Comparison of ENCODE assay signal across 17 cellular contexts in genomic region chr12:93519859-93520258, GRCh38. TPM values are rescaled to one million over a fixed set of nuclear protein-coding genes. Genes with fewer than 3 reads are reported as not detected.
DNase-seq lines count a peak whose midpoint lies in the region; ATAC-seq and TF ChIP-seq lines count a peak whose summit lies in the region.
"Had no signal": no experiment of that assay in that cellular context is flagged by ENCODE, and none has a peak within 500 bp of the region (broad histone marks: within the 10 kb centered on the region; RNA-seq: fewer than 3 reads in every experiment).

No MANE protein-coding gene starts in this region.

- H3K9me3 ChIP-seq in SK-N-SH (no peaks in the 10 kb centered on the region), esophagus muscularis mucosa (no peaks in the 10 kb centered on the region)
- H3K9me3 ChIP-seq: BLaER1 treated with 17β-estradiol and CSF1 and Interleukin-3, amounts not matched to agents 10 nM and 100 nM had no signal

- intact Hi-C loops in esophagus muscularis mucosa (cut with DNase I) = no loop called here
- intact Hi-C loops in posterior cingulate gyrus (cut with DNase I) = no loop called here

- H3K9ac ChIP-seq in SK-N-SH = no peak overlapping the region
- H3K9ac ChIP-seq: BLaER1 treated with 17β-estradiol and CSF1 and Interleukin-3, amounts not matched to agents 10 nM and 100 nM had no signal

- H2AFZ ChIP-seq in SK-N-SH (ENCODE audit: low read depth) = no peak overlapping the region

- POLR2A ChIA-PET in SK-N-SH (lab: Yijun Ruan, JAX) = no interaction called here

- H4K20me1 ChIP-seq in SK-N-SH (ENCODE audit: insufficient read depth) = no peaks in the 10 kb centered on the region
- H4K20me1 ChIP-seq: BLaER1 treated with 17β-estradiol and CSF1 and Interleukin-3, amounts not matched to agents 10 nM and 100 nM had no signal

- CTCF ChIA-PET in SK-N-SH (lab: Yijun Ruan, JAX) = interaction anchor here (0.9 kb wide), 1 partner anchor 16 kb away, joined by 3 read pairs; no protein-coding TSS in a partner anchor

- no peak for TF ChIP-seq RAD21 in SK-N-SH (IDR thresholded peaks at IDR 0.05; ENCODE audit: low read length)

- TF ChIP-seq EP300 in SK-N-SH (IDR thresholded peaks at IDR 0.05; ENCODE audit: borderline replicate concordance in 1 of 2, low read depth in 1 of 2, low read length in 1 of 2) (no peak), esophagus muscularis mucosa (IDR thresholded peaks at IDR 0.05) (no peak)

- DNase-seq in SK-N-SH (peak; percentile 32), NCI-H82 (lab: John Stamatoyannopoulos, UW) (peak; percentile 78), esophagus muscularis mucosa (ENCODE audit: extremely low spot score) (peak; percentile 45), posterior cingulate gyrus (no peak)
- DNase-seq in natural killer cell treated with Interleukin-12 subunit alpha and Interleukin-12 subunit beta and Interleukin-15 and Interleukin-18, amount 100 ng/mL, for 72 hours (ENCODE audit: low spot score) = no peak
- DNase-seq: 8988T; Calu3; CD8-positive, alpha-beta T cell; DMS79 treated with DMSO at 0.1 percent for 48 hours; GF-D8; GOT3; H7; HFFc6 had no signal

- H3K4me3 Mint-ChIP-seq in natural killer cell treated with Interleukin-12 subunit alpha and Interleukin-12 subunit beta and Interleukin-15 and Interleukin-18, amount 100 ng/mL, for 72 hours = no peak overlapping the region
- H3K4me3 Mint-ChIP-seq: CD8-positive, alpha-beta T cell; HFFc6 had no signal

- H3K27me3 ChIP-seq in SK-N-SH (ENCODE audit: insufficient read depth) (no peaks in the 10 kb centered on the region), esophagus muscularis mucosa (peaks cover 0 to 3% (median 0%) of the 10 kb centered on the region in 4 donors)
- H3K27me3 ChIP-seq: BLaER1 treated with 17β-estradiol and CSF1 and Interleukin-3, amounts not matched to agents 10 nM and 100 nM had no signal

- no peak overlapping the region for H3K27ac Mint-ChIP-seq in natural killer cell treated with Interleukin-12 subunit alpha and Interleukin-12 subunit beta and Interleukin-15 and Interleukin-18, amount 100 ng/mL, for 72 hours
- H3K27ac Mint-ChIP-seq: CD8-positive, alpha-beta T cell; HFFc6 had no signal

- H3K27ac ChIP-seq in SK-N-SH (ENCODE audit: low read depth in 2 of 2, low read length in 1 of 2) (no peak overlapping the region), esophagus muscularis mucosa (replicated peaks in 1 of 4) (no peak overlapping the region)
- H3K27ac ChIP-seq: BLaER1 treated with 17β-estradiol and CSF1 and Interleukin-3, amounts not matched to agents 10 nM and 100 nM had no signal

- 93% methylated on average over 2 of the region's 2 CpGs for WGBS in SK-N-SH (ENCODE audit: low lambda C conversion rate)
- WGBS in esophagus muscularis mucosa = 88% methylated on average over 2 of the region's 2 CpGs

- peaks cover 14% of the 10 kb centered on the region for H3F3A ChIP-seq in SK-N-SH (replicated peaks; ENCODE audit: insufficient read depth)

- H3K36me3 ChIP-seq in SK-N-SH (replicated peaks in 1 of 2; ENCODE audit: control insufficient read depth in 1 of 2, insufficient read depth in 2 of 2, low read length in 1 of 2) (no peaks in the 10 kb centered on the region), esophagus muscularis mucosa (no peaks in the 10 kb centered on the region)

- TF ChIP-seq CTCF in SK-N-SH (IDR thresholded peaks at IDR 0.05) (no peak), esophagus muscularis mucosa (IDR thresholded peaks at IDR 0.05) (no peak)

- peaks cover 4 to 17% of the 10 kb centered on the region in 2 donors for H3K4me1 Mint-ChIP-seq in natural killer cell treated with Interleukin-12 subunit alpha and Interleukin-12 subunit beta and Interleukin-15 and Interleukin-18, amount 100 ng/mL, for 72 hours (ENCODE audit: low read depth in 2 of 2)

- peaks cover 5 to 7% of the 10 kb centered on the region in 2 donors for H3K27me3 Mint-ChIP-seq in natural killer cell treated with Interleukin-12 subunit alpha and Interleukin-12 subunit beta and Interleukin-15 and Interleukin-18, amount 100 ng/mL, for 72 hours

- H3K4me1 ChIP-seq in SK-N-SH (ENCODE audit: control insufficient read depth in 1 of 2, insufficient read depth in 2 of 2, low read depth in 1 of 2, low read length in 1 of 2) = peaks cover 3 to 7% of the 10 kb centered on the region in 2 experiments; a peak in 3 of 4 replicates
- peaks cover 0 to 2% (median 0%) of the 10 kb centered on the region in 4 donors for H3K4me1 ChIP-seq in esophagus muscularis mucosa
- H3K4me1 ChIP-seq: BLaER1 treated with 17β-estradiol and CSF1 and Interleukin-3, amounts not matched to agents 10 nM and 100 nM had no signal

- no peaks in the 10 kb centered on the region for H3K36me3 Mint-ChIP-seq in natural killer cell treated with Interleukin-12 subunit alpha and Interleukin-12 subunit beta and Interleukin-15 and Interleukin-18, amount 100 ng/mL, for 72 hours
- H3K36me3 Mint-ChIP-seq: CD8-positive, alpha-beta T cell had no signal

- no peak for TF ChIP-seq POLR2A in esophagus muscularis mucosa (IDR thresholded peaks at IDR 0.05; ENCODE audit: low read depth)

- H3K9me3 Mint-ChIP-seq in natural killer cell treated with Interleukin-12 subunit alpha and Interleukin-12 subunit beta and Interleukin-15 and Interleukin-18, amount 100 ng/mL, for 72 hours = no peaks in the 10 kb centered on the region
- H3K9me3 Mint-ChIP-seq: CD8-positive, alpha-beta T cell; HFFc6 had no signal

- H3K79me2 ChIP-seq in SK-N-SH (ENCODE audit: insufficient read depth) = no peaks in the 10 kb centered on the region

- no peaks in the 10 kb centered on the region for H3K9me2 ChIP-seq in SK-N-SH

- H3K4me3 ChIP-seq in SK-N-SH (ENCODE audit: low read depth in 2 of 2, low read length in 1 of 2) (no peak overlapping the region), esophagus muscularis mucosa (no peak overlapping the region)
- H3K4me3 ChIP-seq: BLaER1 treated with 17β-estradiol and CSF1 and Interleukin-3, amounts not matched to agents 10 nM and 100 nM had no signal

- no peak overlapping the region for H3K4me2 ChIP-seq in SK-N-SH
- H3K4me2 ChIP-seq: BLaER1 treated with 17β-estradiol and CSF1 and Interleukin-3, amounts not matched to agents 10 nM and 100 nM had no signal

- no peak for ATAC-seq in SK-N-SH treated with all-trans-retinoic acid at 6 μM for 48 hours
- ATAC-seq in HG03108 (IDR thresholded peaks at IDR 0.05; ENCODE audit: unreplicated experiment) = no peak
- no peak for ATAC-seq in natural killer cell treated with Interleukin-12 subunit alpha and Interleukin-12 subunit beta and Interleukin-15 and Interleukin-18, amount 100 ng/mL, for 72 hours
- ATAC-seq: CD8-positive, alpha-beta T cell; HCT116 had no signal

TF ChIP-seq in SK-N-SH, 30 proteins besides CTCF, POLR2A, EP300 and RAD21 (continues in another document):
- TF ChIP-seq SIN3A (IDR thresholded peaks at IDR 0.05; ENCODE audit: borderline replicate concordance, low read depth, low read length) = no peak
- no peak for TF ChIP-seq CHD2 (IDR thresholded peaks at IDR 0.05; ENCODE audit: low read length, partially characterized antibody)
- TF ChIP-seq, protein P1, sequence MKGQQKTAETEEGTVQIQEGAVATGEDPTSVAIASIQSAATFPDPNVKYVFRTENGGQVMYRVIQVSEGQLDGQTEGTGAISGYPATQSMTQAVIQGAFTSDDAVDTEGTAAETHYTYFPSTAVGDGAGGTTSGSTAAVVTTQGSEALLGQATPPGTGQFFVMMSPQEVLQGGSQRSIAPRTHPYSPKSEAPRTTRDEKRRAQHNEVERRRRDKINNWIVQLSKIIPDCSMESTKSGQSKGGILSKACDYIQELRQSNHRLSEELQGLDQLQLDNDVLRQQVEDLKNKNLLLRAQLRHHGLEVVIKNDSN (IDR thresholded peaks at IDR 0.05; ENCODE audit: borderline replicate concordance, low read depth) = no peak

TF ChIP-seq in SK-N-SH treated with all-trans-retinoic acid at 6 μM for 48 hours, 23 proteins besides CTCF, POLR2A, EP300 and RAD21 (continues in another document):
- TF ChIP-seq ZC3H10 (CRISPR knock-in tag; IDR thresholded peaks at IDR 0.05) = no peak
- no peak for TF ChIP-seq CSDC2 (CRISPR knock-in tag; IDR thresholded peaks at IDR 0.05)
- no peak for TF ChIP-seq ISL1 (CRISPR knock-in tag; IDR thresholded peaks at IDR 0.05)
- no peak for TF ChIP-seq ARNTL (CRISPR knock-in tag; IDR thresholded peaks at IDR 0.05; ENCODE audit: borderline replicate concordance, low read depth)
- TF ChIP-seq ZNF8 (CRISPR knock-in tag; IDR thresholded peaks at IDR 0.05) = no peak
- TF ChIP-seq CREB5 (CRISPR knock-in tag; IDR thresholded peaks at IDR 0.05; ENCODE audit: low read depth) = no peak

RNA-seq across cellular contexts. Expression of gene MRPL42, which starts 52.5 kb away (rescaled TPM):
- polyA plus RNA-seq in SK-N-SH (2012; rRNA removed) = 39.5 and 54.8 TPM in 2 replicates
- 74.9 and 101 TPM in 2 replicates for polyA plus RNA-seq in SK-N-SH (2012; cell fraction: cytosol; rRNA removed)
- polyA plus RNA-seq in SK-N-SH (2012; cell fraction: nucleus; rRNA removed) = 10.8 and 23.7 TPM in 2 replicates
- total RNA-seq in esophagus muscularis mucosa = 10 to 100 TPM; 21.6 to 44.2 (median 34.8) TPM
- 10 to 100 TPM; 42.8 to 53.2 TPM for total RNA-seq in natural killer cell treated with Interleukin-12 subunit alpha and Interleukin-12 subunit beta and Interleukin-15 and Interleukin-18, amount 100 ng/mL, for 72 hours

RNA-seq across cellular contexts. Expression of gene SOCS2, which starts 52.6 kb away (rescaled TPM):
- 24.1 and 24.8 TPM in 2 replicates for polyA plus RNA-seq in SK-N-SH (2012; rRNA removed)
- polyA plus RNA-seq in SK-N-SH (2012; cell fraction: cytosol; rRNA removed) = 20.5 and 22.0 TPM in 2 replicates
- polyA plus RNA-seq in SK-N-SH (2012; cell fraction: nucleus; rRNA removed) = 50.8 and 66.2 TPM in 2 replicates
- 10 to 100 TPM; 10.4 to 46.7 (median 26.5) TPM for total RNA-seq in esophagus muscularis mucosa
- 10 to 100 TPM; 14.1 to 19.2 TPM for total RNA-seq in natural killer cell treated with Interleukin-12 subunit alpha and Interleukin-12 subunit beta and Interleukin-15 and Interleukin-18, amount 100 ng/mL, for 72 hours

Comparison
In these comparisons a context has a peak if more than half of its experiments do, and no peak if none do; other contexts are left out.
1. DNase-seq: peak in SK-N-SH (single experiment), NCI-H82 (single experiment) and esophagus muscularis mucosa (single experiment); none in natural killer cell treated with Interleukin-12 subunit alpha and Interleukin-12 subunit beta and Interleukin-15 and Interleukin-18, amount 100 ng/mL, for 72 hours (single experiment) and posterior cingulate gyrus (0 of 10).